Comparison of ENCODE assay signal across 1 cellular context in genomic region chr3:136750209-136750921, GRCh38.
TF ChIP-seq lines count a peak whose summit lies in the region.

No MANE protein-coding gene starts in this region.

TF ChIP-seq in HEK293, 187 proteins besides CTCF, POLR2A, EP300 and RAD21 (continued from another document):
- TF ChIP-seq TCF7L2 (IDR thresholded peaks at IDR 0.05; ENCODE audit: borderline replicate concordance, low read depth, low read length) (0 out of 2 replicates have a peak, but pooled peaks have one; percentile 30), ZFP37 (tag by site-specific recombination; IDR thresholded peaks at IDR 0.05) (no peak), FEZF1 (tag by site-specific recombination; IDR thresholded peaks at IDR 0.05) (no peak), ZXDB (tag by site-specific recombination; IDR thresholded peaks at IDR 0.05) (no peak), ZNF354C (tag by site-specific recombination; IDR thresholded peaks at IDR 0.05; ENCODE audit: borderline replicate concordance, low read depth) (no peak), ZNF148 (tag by site-specific recombination; IDR thresholded peaks at IDR 0.05; ENCODE audit: borderline replicate concordance) (no peak), OSR2 (tag by site-specific recombination; IDR thresholded peaks at IDR 0.05) (no peak), ZNF221 (tag by site-specific recombination; IDR thresholded peaks at IDR 0.05; ENCODE audit: borderline replicate concordance) (no peak), PRDM10 (tag by site-specific recombination; IDR thresholded peaks at IDR 0.05) (peak; percentile 58)
- TF ChIP-seq, protein P1, sequence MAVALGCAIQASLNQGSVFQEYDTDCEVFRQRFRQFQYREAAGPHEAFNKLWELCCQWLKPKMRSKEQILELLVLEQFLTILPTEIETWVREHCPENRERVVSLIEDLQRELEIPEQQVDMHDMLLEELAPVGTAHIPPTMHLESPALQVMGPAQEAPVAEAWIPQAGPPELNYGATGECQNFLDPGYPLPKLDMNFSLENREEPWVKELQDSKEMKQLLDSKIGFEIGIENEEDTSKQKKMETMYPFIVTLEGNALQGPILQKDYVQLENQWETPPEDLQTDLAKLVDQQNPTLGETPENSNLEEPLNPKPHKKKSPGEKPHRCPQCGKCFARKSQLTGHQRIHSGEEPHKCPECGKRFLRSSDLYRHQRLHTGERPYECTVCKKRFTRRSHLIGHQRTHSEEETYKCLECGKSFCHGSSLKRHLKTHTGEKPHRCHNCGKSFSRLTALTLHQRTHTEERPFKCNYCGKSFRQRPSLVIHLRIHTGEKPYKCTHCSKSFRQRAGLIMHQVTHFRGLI (tag by site-specific recombination; IDR thresholded peaks at IDR 0.05) = no peak
- TF ChIP-seq, protein P2, sequence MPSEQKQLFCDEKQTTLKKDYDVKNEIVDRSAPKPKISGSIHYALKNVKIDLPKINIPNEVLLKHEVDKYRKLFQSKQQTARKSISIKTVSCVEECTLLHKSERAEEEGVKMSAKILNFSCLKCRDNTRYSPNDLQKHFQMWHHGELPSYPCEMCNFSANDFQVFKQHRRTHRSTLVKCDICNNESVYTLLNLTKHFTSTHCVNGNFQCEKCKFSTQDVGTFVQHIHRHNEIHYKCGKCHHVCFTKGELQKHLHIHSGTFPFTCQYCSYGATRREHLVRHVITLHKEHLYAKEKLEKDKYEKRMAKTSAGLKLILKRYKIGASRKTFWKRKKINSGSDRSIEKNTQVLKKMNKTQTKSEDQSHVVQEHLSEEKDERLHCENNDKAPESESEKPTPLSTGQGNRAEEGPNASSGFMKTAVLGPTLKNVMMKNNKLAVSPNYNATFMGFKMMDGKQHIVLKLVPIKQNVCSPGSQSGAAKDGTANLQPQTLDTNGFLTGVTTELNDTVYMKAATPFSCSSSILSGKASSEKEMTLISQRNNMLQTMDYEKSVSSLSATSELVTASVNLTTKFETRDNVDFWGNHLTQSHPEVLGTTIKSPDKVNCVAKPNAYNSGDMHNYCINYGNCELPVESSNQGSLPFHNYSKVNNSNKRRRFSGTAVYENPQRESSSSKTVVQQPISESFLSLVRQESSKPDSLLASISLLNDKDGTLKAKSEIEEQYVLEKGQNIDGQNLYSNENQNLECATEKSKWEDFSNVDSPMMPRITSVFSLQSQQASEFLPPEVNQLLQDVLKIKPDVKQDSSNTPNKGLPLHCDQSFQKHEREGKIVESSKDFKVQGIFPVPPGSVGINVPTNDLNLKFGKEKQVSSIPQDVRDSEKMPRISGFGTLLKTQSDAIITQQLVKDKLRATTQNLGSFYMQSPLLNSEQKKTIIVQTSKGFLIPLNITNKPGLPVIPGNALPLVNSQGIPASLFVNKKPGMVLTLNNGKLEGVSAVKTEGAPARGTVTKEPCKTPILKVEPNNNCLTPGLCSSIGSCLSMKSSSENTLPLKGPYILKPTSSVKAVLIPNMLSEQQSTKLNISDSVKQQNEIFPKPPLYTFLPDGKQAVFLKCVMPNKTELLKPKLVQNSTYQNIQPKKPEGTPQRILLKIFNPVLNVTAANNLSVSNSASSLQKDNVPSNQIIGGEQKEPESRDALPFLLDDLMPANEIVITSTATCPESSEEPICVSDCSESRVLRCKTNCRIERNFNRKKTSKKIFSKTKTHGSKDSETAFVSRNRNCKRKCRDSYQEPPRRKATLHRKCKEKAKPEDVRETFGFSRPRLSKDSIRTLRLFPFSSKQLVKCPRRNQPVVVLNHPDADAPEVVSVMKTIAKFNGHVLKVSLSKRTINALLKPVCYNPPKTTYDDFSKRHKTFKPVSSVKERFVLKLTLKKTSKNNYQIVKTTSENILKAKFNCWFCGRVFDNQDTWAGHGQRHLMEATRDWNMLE (tag by site-specific recombination; conservative IDR thresholded peaks at IDR 0.05; ENCODE audit: low read depth) = no peak
- TF ChIP-seq, protein P3, sequence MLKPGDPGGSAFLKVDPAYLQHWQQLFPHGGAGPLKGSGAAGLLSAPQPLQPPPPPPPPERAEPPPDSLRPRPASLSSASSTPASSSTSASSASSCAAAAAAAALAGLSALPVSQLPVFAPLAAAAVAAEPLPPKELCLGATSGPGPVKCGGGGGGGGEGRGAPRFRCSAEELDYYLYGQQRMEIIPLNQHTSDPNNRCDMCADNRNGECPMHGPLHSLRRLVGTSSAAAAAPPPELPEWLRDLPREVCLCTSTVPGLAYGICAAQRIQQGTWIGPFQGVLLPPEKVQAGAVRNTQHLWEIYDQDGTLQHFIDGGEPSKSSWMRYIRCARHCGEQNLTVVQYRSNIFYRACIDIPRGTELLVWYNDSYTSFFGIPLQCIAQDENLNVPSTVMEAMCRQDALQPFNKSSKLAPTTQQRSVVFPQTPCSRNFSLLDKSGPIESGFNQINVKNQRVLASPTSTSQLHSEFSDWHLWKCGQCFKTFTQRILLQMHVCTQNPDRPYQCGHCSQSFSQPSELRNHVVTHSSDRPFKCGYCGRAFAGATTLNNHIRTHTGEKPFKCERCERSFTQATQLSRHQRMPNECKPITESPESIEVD (tag by site-specific recombination; IDR thresholded peaks at IDR 0.05) = 0 out of 2 replicates have a peak, but pooled peaks have one; percentile 4
